In genomic region chr17:17075037-17075755, GRCh38 we compare ENCODE assay signal across 11 cellular contexts. TPM values are rescaled to one million over a fixed set of nuclear protein-coding genes. Genes with fewer than 3 reads are reported as not detected.
DNase-seq lines count a peak whose midpoint lies in the region; ATAC-seq and TF ChIP-seq lines count a peak whose summit lies in the region.
"Had no signal": no experiment of that assay in that cellular context is flagged by ENCODE, and none has a peak within 500 bp of the region (broad histone marks: within the 10 kb centered on the region; RNA-seq: fewer than 3 reads in every experiment).

No MANE protein-coding gene starts in this region.

- H3K4me3 Mint-ChIP-seq in natural killer cell = no peak overlapping the region
- no peak overlapping the region for H3K4me3 Mint-ChIP-seq in natural killer cell treated with Interleukin-12 subunit alpha and Interleukin-12 subunit beta and Interleukin-15 and Interleukin-18, amount 100 ng/mL, for 72 hours
- no peak overlapping the region for H3K4me3 Mint-ChIP-seq in chondrocyte (ENCODE audit: unreplicated experiment)
- H3K4me3 Mint-ChIP-seq: T-helper 1 cell treated with Interleukin-12 subunit alpha and Interleukin-12 subunit beta and Interleukin-4 antibody, amounts not matched to agents 30 μg/mL and 1 μg/mL, for 36 hours had no signal

- ATAC-seq in natural killer cell = peak; percentile 40 to 60 (median 47)
- no peak for ATAC-seq in natural killer cell treated with Interleukin-12 subunit alpha and Interleukin-12 subunit beta and Interleukin-15 and Interleukin-18, amount 100 ng/mL, for 72 hours
- ATAC-seq in lower lobe of right lung = peak in 1 of 2 donors; percentile 12
- no peak for ATAC-seq in GM18502 (IDR thresholded peaks at IDR 0.05; ENCODE audit: poor library complexity, unreplicated experiment)
- ATAC-seq in HG03045 (IDR thresholded peaks at IDR 0.05; ENCODE audit: unreplicated experiment) = no peak

- intact Hi-C loops in natural killer cell (cut with micrococcal nuclease) (no loop called here), lower lobe of right lung (cut with DNase I) (no loop called here), vagina (cut with DNase I) (no loop called here)

- H3K4me1 Mint-ChIP-seq in natural killer cell (peaks cover 57 to 75% of the 10 kb centered on the region in 2 donors), chondrocyte (ENCODE audit: low read depth) (peaks cover 88% of the 10 kb centered on the region)
- peaks cover 41 to 44% of the 10 kb centered on the region in 2 donors for H3K4me1 Mint-ChIP-seq in natural killer cell treated with Interleukin-12 subunit alpha and Interleukin-12 subunit beta and Interleukin-15 and Interleukin-18, amount 100 ng/mL, for 72 hours (ENCODE audit: low read depth in 2 of 2)

- H3K27ac Mint-ChIP-seq in natural killer cell (peak overlapping the region; percentile 67 to 76), chondrocyte (ENCODE audit: unreplicated experiment) (peak overlapping the region; percentile 84)
- H3K27ac Mint-ChIP-seq in natural killer cell treated with Interleukin-12 subunit alpha and Interleukin-12 subunit beta and Interleukin-15 and Interleukin-18, amount 100 ng/mL, for 72 hours = peak overlapping the region in 1 of 2 donors; percentile 46
- H3K27ac Mint-ChIP-seq: T-helper 1 cell treated with Interleukin-12 subunit alpha and Interleukin-12 subunit beta and Interleukin-4 antibody, amounts not matched to agents 30 μg/mL and 1 μg/mL, for 36 hours had no signal

- TF ChIP-seq POLR2A in vagina (IDR thresholded peaks at IDR 0.05) = no peak

- H3K9me3 ChIP-seq in lower lobe of right lung (no peaks in the 10 kb centered on the region), vagina (no peaks in the 10 kb centered on the region)

- H3K4me3 ChIP-seq in lower lobe of right lung (no peak overlapping the region), vagina (no peak overlapping the region)
- H3K4me3 ChIP-seq: skin epidermis had no signal

- TF ChIP-seq CTCF in natural killer cell (IDR thresholded peaks at IDR 0.05) (no peak), chondrocyte (IDR thresholded peaks at IDR 0.05) (no peak), lower lobe of right lung (IDR thresholded peaks at IDR 0.05) (no peak), vagina (IDR thresholded peaks at IDR 0.05) (no peak)

- H3K27me3 ChIP-seq in lower lobe of right lung (ENCODE audit: low read depth) (no peaks in the 10 kb centered on the region), vagina (no peaks in the 10 kb centered on the region)

- H3K27me3 Mint-ChIP-seq in natural killer cell (ENCODE audit: low read depth in 2 of 2) (no peaks in the 10 kb centered on the region), chondrocyte (ENCODE audit: low read depth) (no peaks in the 10 kb centered on the region)
- no peaks in the 10 kb centered on the region for H3K27me3 Mint-ChIP-seq in natural killer cell treated with Interleukin-12 subunit alpha and Interleukin-12 subunit beta and Interleukin-15 and Interleukin-18, amount 100 ng/mL, for 72 hours

- H3K4me1 ChIP-seq in lower lobe of right lung = peaks cover 87% of the 10 kb centered on the region
- H3K4me1 ChIP-seq in vagina = peaks cover 94% of the 10 kb centered on the region

- no peaks in the 10 kb centered on the region for H3K9me3 Mint-ChIP-seq in natural killer cell
- no peaks in the 10 kb centered on the region for H3K9me3 Mint-ChIP-seq in natural killer cell treated with Interleukin-12 subunit alpha and Interleukin-12 subunit beta and Interleukin-15 and Interleukin-18, amount 100 ng/mL, for 72 hours
- peaks cover 3% of the 10 kb centered on the region for H3K9me3 Mint-ChIP-seq in chondrocyte (ENCODE audit: low read depth)
- H3K9me3 Mint-ChIP-seq: T-helper 1 cell treated with Interleukin-12 subunit alpha and Interleukin-12 subunit beta and Interleukin-4 antibody, amounts not matched to agents 30 μg/mL and 1 μg/mL, for 36 hours had no signal

- H3K36me3 Mint-ChIP-seq in natural killer cell = no peaks in the 10 kb centered on the region
- peaks cover 7% of the 10 kb centered on the region for H3K36me3 Mint-ChIP-seq in natural killer cell treated with Interleukin-12 subunit alpha and Interleukin-12 subunit beta and Interleukin-15 and Interleukin-18, amount 100 ng/mL, for 72 hours
- peaks cover 23% of the 10 kb centered on the region for H3K36me3 Mint-ChIP-seq in chondrocyte (ENCODE audit: low read depth)

- DNase-seq in natural killer cell = no peak
- DNase-seq in natural killer cell treated with Interleukin-12 subunit alpha and Interleukin-12 subunit beta and Interleukin-15 and Interleukin-18, amount 100 ng/mL, for 72 hours (ENCODE audit: low spot score) = no peak
- peak; percentile 59 for DNase-seq in chondrocyte (ENCODE audit: low spot score)
- peak; percentile 47 for DNase-seq in lower lobe of right lung
- no peak for DNase-seq in vagina (ENCODE audit: extremely low spot score in 2 of 2)
- DNase-seq in NCI-H446 treated with DMSO at 0.1 percent for 48 hours (lab: John Stamatoyannopoulos, UW) = no peak
- DNase-seq: effector memory CD4-positive, alpha-beta T cell had no signal

- H3K36me3 ChIP-seq in lower lobe of right lung (peaks cover 44% of the 10 kb centered on the region), vagina (peaks cover 0 to 15% of the 10 kb centered on the region in 2 donors)

- H3K27ac ChIP-seq in lower lobe of right lung = peak overlapping the region; percentile 22
- peak overlapping the region; percentile 64 for H3K27ac ChIP-seq in vagina

RNA-seq across cellular contexts. Expression of gene MPRIP, which starts 32.9 kb away (rescaled TPM):
- total RNA-seq in natural killer cell (100 to 1,000 TPM; 225 to 272 (median 229) TPM), chondrocyte (197 to 352 TPM (median 345 TPM) in 3 replicates), lower lobe of right lung (232 TPM), vagina (202 TPM)
- 100 to 1,000 TPM; 158 to 216 TPM for total RNA-seq in natural killer cell treated with Interleukin-12 subunit alpha and Interleukin-12 subunit beta and Interleukin-15 and Interleukin-18, amount 100 ng/mL, for 72 hours

Comparison
In these comparisons a context has a peak if more than half of its experiments do, and no peak if none do; other contexts are left out.
1. ATAC-seq: peak in natural killer cell (3 of 3); none in natural killer cell treated with Interleukin-12 subunit alpha and Interleukin-12 subunit beta and Interleukin-15 and Interleukin-18, amount 100 ng/mL, for 72 hours (0 of 2), GM18502 (single experiment) and HG03045 (single experiment).
2. DNase-seq: peak in chondrocyte (single experiment) and lower lobe of right lung (single experiment); none in natural killer cell (single experiment), natural killer cell treated with Interleukin-12 subunit alpha and Interleukin-12 subunit beta and Interleukin-15 and Interleukin-18, amount 100 ng/mL, for 72 hours (single experiment), vagina (0 of 2) and NCI-H446 treated with DMSO at 0.1 percent for 48 hours (single experiment).